Comparison of ENCODE assay signal across 8 cellular contexts in the genomic region with DNA sequence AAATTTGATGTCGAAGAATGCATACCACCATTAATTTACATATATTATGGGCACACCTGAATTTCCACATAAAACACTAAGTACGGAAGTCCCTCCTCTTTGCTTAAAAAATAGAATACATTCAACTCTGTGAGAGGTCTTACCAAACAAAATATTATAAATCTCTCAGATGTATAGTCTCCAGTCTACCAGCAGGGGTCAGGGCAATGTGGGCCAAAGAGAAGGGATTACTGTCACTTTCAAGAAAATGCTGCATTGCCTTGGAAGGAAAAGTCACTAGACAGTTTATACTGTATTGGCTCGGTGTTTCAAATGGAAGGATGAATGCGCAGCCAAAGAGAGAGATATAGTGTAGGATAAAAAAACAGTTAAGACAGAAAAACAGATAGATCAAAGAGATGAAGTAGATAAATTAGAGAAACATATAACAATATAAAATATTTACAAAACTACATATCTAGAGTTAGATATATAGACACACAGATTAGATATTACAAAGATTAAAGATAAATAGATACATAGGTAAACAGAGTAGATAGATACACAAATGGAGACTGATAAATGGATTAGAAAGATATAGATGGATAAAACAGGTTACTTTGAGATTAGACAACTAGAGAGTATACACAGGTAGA. TPM values are rescaled to one million over a fixed set of nuclear protein-coding genes. Genes with fewer than 3 reads are reported as not detected.
DNase-seq lines count a peak whose midpoint lies in the region; ATAC-seq and TF ChIP-seq lines count a peak whose summit lies in the region.

No MANE protein-coding gene starts in this region.

- no peak overlapping the region for H4K8ac ChIP-seq in trophoblast cell (ENCODE audit: low read depth, low read length)

- no peaks in the 10 kb centered on the region for H3K9me3 Mint-ChIP-seq in CD8-positive, alpha-beta memory T cell

- no peak overlapping the region for H4K12ac ChIP-seq in trophoblast cell (ENCODE audit: low read depth, low read length)

- H3K18ac ChIP-seq in trophoblast cell (ENCODE audit: low read length): no peak overlapping the region

- no peaks in the 10 kb centered on the region for H3K79me1 ChIP-seq in trophoblast cell (ENCODE audit: low read length)

- peak; percentile 20 to 54 (median 29) for DNase-seq in CD8-positive, alpha-beta memory T cell
- DNase-seq in NCI-H524 treated with DMSO at 0.1 percent for 48 hours (lab: John Stamatoyannopoulos, UW): peak; percentile 12
- peak; percentile 23 for DNase-seq in activated T-cell treated with anti-CD3 and anti-CD28 coated beads for 4 hours
- peak; percentile 63 for DNase-seq in fibroblast of villous mesenchyme (ENCODE audit: low read depth)
- peak; percentile 51 to 76 for DNase-seq in trophoblast cell

- POLR2A ChIA-PET in CD8-positive, alpha-beta memory T cell (lab: Charles Lee): no interaction called here

- TF ChIP-seq CTCF in fibroblast of villous mesenchyme (IDR thresholded peaks at IDR 0.05; ENCODE audit: insufficient read depth, low read depth, low read length): peak; percentile 95

- no peaks in the 10 kb centered on the region for H3K79me2 ChIP-seq in trophoblast cell (ENCODE audit: control insufficient read depth, insufficient read depth, low read length, poor library complexity)

- no peak overlapping the region for H3K14ac ChIP-seq in trophoblast cell (ENCODE audit: low read length)

- H3K4me2 ChIP-seq in trophoblast cell (ENCODE audit: low read length): no peak overlapping the region

- H3K27me3 Mint-ChIP-seq in CD8-positive, alpha-beta memory T cell: no peaks in the 10 kb centered on the region

- H3K27ac Mint-ChIP-seq in CD8-positive, alpha-beta memory T cell: peak overlapping the region in 1 of 8 donors; percentile 78

- H3K36me3 Mint-ChIP-seq in CD8-positive, alpha-beta memory T cell: peaks cover 11 to 74% (median 24%) of the 10 kb centered on the region in 3 donors

- peaks cover 30% of the 10 kb centered on the region for H3K36me3 ChIP-seq in CD8-positive, alpha-beta memory T cell (ENCODE audit: insufficient read depth, low read length)
- peaks cover 2 to 6% of the 10 kb centered on the region in 2 experiments for H3K36me3 ChIP-seq in trophoblast cell (ENCODE audit: control insufficient read depth in 1 of 2, insufficient read depth in 2 of 2, low read length in 2 of 2)

- H3K4me1 Mint-ChIP-seq in CD8-positive, alpha-beta memory T cell: peaks cover 0 to 9% (median 4%) of the 10 kb centered on the region in 3 donors

- CTCF ChIA-PET in CD8-positive, alpha-beta memory T cell (lab: Charles Lee): interaction anchor here (0.9 to 1.4 kb wide), 6 partner anchors 9 to 212 kb away, joined by 3 to 8 read pairs (median 4); a partner anchor contains a TSS

- H3K23ac ChIP-seq in trophoblast cell (ENCODE audit: low read length): no peak overlapping the region

- H3K4me1 ChIP-seq in CD8-positive, alpha-beta memory T cell (ENCODE audit: insufficient read depth, low read length): no peaks in the 10 kb centered on the region
- peaks cover 2 to 6% of the 10 kb centered on the region in 2 experiments for H3K4me1 ChIP-seq in trophoblast cell (ENCODE audit: control insufficient read depth in 1 of 2, insufficient read depth in 2 of 2, low read length in 2 of 2)

- no peak overlapping the region for H3K4me3 ChIP-seq in CD8-positive, alpha-beta memory T cell (ENCODE audit: low read length)
- H3K4me3 ChIP-seq in fibroblast of villous mesenchyme (ENCODE audit: low read depth, low read length): no peak overlapping the region
- no peak overlapping the region for H3K4me3 ChIP-seq in trophoblast cell (ENCODE audit: low read depth, low read length)

- peak; percentile 82 for ATAC-seq in GM18907 (IDR thresholded peaks at IDR 0.05; ENCODE audit: unreplicated experiment)
- ATAC-seq in HG03108 (IDR thresholded peaks at IDR 0.05; ENCODE audit: unreplicated experiment): peak; percentile 88
- ATAC-seq in GM21528 (IDR thresholded peaks at IDR 0.05; ENCODE audit: low FRiP score, unreplicated experiment): no peak

- H3K9me3 ChIP-seq in CD8-positive, alpha-beta memory T cell (ENCODE audit: low read length): no peaks in the 10 kb centered on the region
- H3K9me3 ChIP-seq in trophoblast cell (ENCODE audit: insufficient read depth, low read depth, low read length): no peaks in the 10 kb centered on the region

- H3K27me3 ChIP-seq in CD8-positive, alpha-beta memory T cell (ENCODE audit: insufficient read depth, low read length, poor library complexity, severe bottlenecking): no peaks in the 10 kb centered on the region
- no peaks in the 10 kb centered on the region for H3K27me3 ChIP-seq in trophoblast cell (ENCODE audit: insufficient read depth, low read length)

- H2BK5ac ChIP-seq in trophoblast cell (ENCODE audit: low read depth, low read length, poor library complexity): no peak overlapping the region

- WGBS in trophoblast cell (ENCODE audit: extremely low coverage, insufficient coverage, insufficient read length): no CpG with 5 or more reads among the region's 4 CpGs

- H2AK5ac ChIP-seq in trophoblast cell (ENCODE audit: low read length): no peak overlapping the region

- no peak overlapping the region for H3K27ac ChIP-seq in CD8-positive, alpha-beta memory T cell (ENCODE audit: low read depth, low read length)
- H3K27ac ChIP-seq in trophoblast cell (ENCODE audit: low read depth, low read length): no peak overlapping the region

- no peak overlapping the region for H2AFZ ChIP-seq in trophoblast cell (ENCODE audit: insufficient read depth, low read length, poor library complexity)

- no peak overlapping the region for H3K4ac ChIP-seq in trophoblast cell (ENCODE audit: low read depth, low read length)

- no peak overlapping the region for H3K4me3 Mint-ChIP-seq in CD8-positive, alpha-beta memory T cell

- no peak overlapping the region for H2BK120ac ChIP-seq in trophoblast cell (ENCODE audit: insufficient read depth, low read length, poor library complexity)

- H2BK12ac ChIP-seq in trophoblast cell (ENCODE audit: low read length): no peak overlapping the region

- H4K91ac ChIP-seq in trophoblast cell (ENCODE audit: low read depth, low read length): no peak overlapping the region

- H3K9ac ChIP-seq in trophoblast cell (ENCODE audit: low read length): no peak overlapping the region

RNA-seq across cellular contexts. Expression of a gene that starts 20.9 kb away (rescaled TPM):
- total RNA-seq in CD8-positive, alpha-beta memory T cell: 10 to 100 TPM; 30.0 to 34.5 TPM
- 69.3 TPM for polyA plus RNA-seq in CD8-positive, alpha-beta memory T cell
- total RNA-seq in fibroblast of villous mesenchyme: 21.2 and 25.4 TPM in 2 replicates
- polyA plus RNA-seq in trophoblast cell (2013): 18.7 and 18.8 TPM in 2 replicates

RNA-seq across cellular contexts. Expression of a gene that starts 54.2 kb away (rescaled TPM):
- total RNA-seq in CD8-positive, alpha-beta memory T cell: under 1 TPM; 0.20 to 0.53 TPM
- polyA plus RNA-seq in CD8-positive, alpha-beta memory T cell: 0.03 TPM
- total RNA-seq in fibroblast of villous mesenchyme: under 0.01 TPM in 2 replicates
- polyA plus RNA-seq in trophoblast cell (2013): 0.06 and 0.07 TPM in 2 replicates

Comparison
In these comparisons a context has a peak if more than half of its experiments do, and no peak if none do; other contexts are left out.
1. DNase-seq: peak in every context shown above with its lines; median percentile 64 in trophoblast cell; 63 in fibroblast of villous mesenchyme; 29 in CD8-positive, alpha-beta memory T cell; 23 in activated T-cell treated with anti-CD3 and anti-CD28 coated beads for 4 hours; 12 in NCI-H524 treated with DMSO at 0.1 percent for 48 hours.